17 cellular contexts compared by ENCODE assay signal in genomic region chr7:139974179-139974811, GRCh38.
DNase-seq lines count a peak whose midpoint lies in the region; ATAC-seq, FAIRE-seq and TF ChIP-seq lines count a peak whose summit lies in the region.
"Had no signal": no experiment of that assay in that cellular context is flagged by ENCODE, and none has a peak within 500 bp of the region (broad histone marks: within the 10 kb centered on the region; RNA-seq: fewer than 3 reads in every experiment).

No MANE protein-coding gene starts in this region.

- no peak overlapping the region for H4K5ac ChIP-seq in H1 (ENCODE audit: insufficient read length, low read depth, low read length)

- peak overlapping the region; percentile 24 for H2BK120ac ChIP-seq in H1 (replicated peaks; ENCODE audit: low read depth, low read length)

- H3K27ac ChIP-seq in HepG2 (ENCODE audit: extremely low read length, insufficient read depth, low read length) (no peak overlapping the region), right lobe of liver (no peak overlapping the region), H1 (ENCODE audit: low read depth, low read length) (no peak overlapping the region)
- H3K27ac ChIP-seq: 22Rv1, BLaER1, KMS-11 had no signal

- no peak overlapping the region for H3K4me3 ChIP-seq in HepG2 (replicated peaks in 1 of 3; ENCODE audit: insufficient read depth in 1 of 3, low read depth in 2 of 3, low read length in 3 of 3)
- no peak overlapping the region for H3K4me3 ChIP-seq in right lobe of liver
- no peak overlapping the region for H3K4me3 ChIP-seq in H1 (ENCODE audit: extremely low read depth in 1 of 4, insufficient read depth in 2 of 4, low read depth in 3 of 4, low read length in 4 of 4)
- H3K4me3 ChIP-seq: BLaER1 had no signal

- no peaks in the 10 kb centered on the region for H3K23me2 ChIP-seq in H1 (ENCODE audit: low read depth, low read length)

- H3K4me1 Mint-ChIP-seq in activated naive CD4-positive, alpha-beta T cell treated with anti-CD3 and anti-CD28 coated beads, Interleukin-2, amount 10 ng/mL, durations not matched to agents 7 days and 5 days: peaks cover 2% of the 10 kb centered on the region

- H4K8ac ChIP-seq in H1 (ENCODE audit: extremely low read depth, insufficient read depth, low read length): peak overlapping the region; percentile 22; the same call in 1 of the 2 replicates

- no peaks in the 10 kb centered on the region for H4K20me1 ChIP-seq in HepG2 (ENCODE audit: insufficient read depth, low read length)
- no peaks in the 10 kb centered on the region for H4K20me1 ChIP-seq in H1 (replicated peaks in 1 of 2; ENCODE audit: control insufficient read depth in 1 of 2, insufficient read depth in 2 of 2, low read length in 2 of 2)
- H4K20me1 ChIP-seq: BLaER1 had no signal

- H3K79me1 ChIP-seq in H1 (ENCODE audit: low read depth, low read length): no peaks in the 10 kb centered on the region

- H2BK5ac ChIP-seq in H1 (ENCODE audit: low read depth, low read length): no peak overlapping the region

- no peak for TF ChIP-seq CTCF in HepG2 (CRISPR knock-in tag; IDR thresholded peaks at IDR 0.05)
- no peak for TF ChIP-seq CTCF in right lobe of liver (IDR thresholded peaks at IDR 0.05)
- no peak for TF ChIP-seq CTCF in H1 (IDR thresholded peaks at IDR 0.05; ENCODE audit: control extremely low read depth in 1 of 3, insufficient read depth in 1 of 3, low read depth in 1 of 3, low read length in 3 of 3)

- H2AFZ ChIP-seq in HepG2 (ENCODE audit: low read length) (no peak overlapping the region), H1 (ENCODE audit: low read length) (no peak overlapping the region)

- no peak overlapping the region for H4K91ac ChIP-seq in H1 (replicated peaks; ENCODE audit: insufficient read length, low read length)

- no peaks in the 10 kb centered on the region for H3K4me1 ChIP-seq in HepG2 (ENCODE audit: insufficient read depth, low read length)
- no peaks in the 10 kb centered on the region for H3K4me1 ChIP-seq in right lobe of liver
- peaks cover 5 to 34% (median 18%) of the 10 kb centered on the region in 4 experiments for H3K4me1 ChIP-seq in H1 (replicated peaks in 1 of 4; ENCODE audit: control insufficient read depth in 3 of 4, insufficient read depth in 4 of 4, low read length in 3 of 4)
- H3K4me1 ChIP-seq: Caco-2 had no signal

- H2BK15ac ChIP-seq in H1 (ENCODE audit: low read length): no peak overlapping the region; the same call in 1 of the 2 replicates

- H2BK12ac ChIP-seq in H1 (ENCODE audit: low read depth, low read length): no peak overlapping the region

- no peak for FAIRE-seq in HepG2 (lab: Jason Lieb, UNC)
- FAIRE-seq in H1 (lab: Jason Lieb, UNC): no peak

- no peak overlapping the region for H3K14ac ChIP-seq in H1 (ENCODE audit: insufficient read length)

- DNase-seq in HepG2 (ENCODE audit: low spot score) (no peak), right lobe of liver (no peak), H1 (ENCODE audit: low read depth in 1 of 2, low spot score in 2 of 2) (no peak), mesenteric fat pad (ENCODE audit: low spot score) (peak; percentile 43), NCI-H226 (no peak)
- no peak for DNase-seq in activated naive CD4-positive, alpha-beta T cell treated with anti-CD3 and anti-CD28 coated beads, Interleukin-2, amount 10 ng/mL, durations not matched to agents 7 days and 5 days
- DNase-seq: AML-193; Caco-2; CD8-positive, alpha-beta memory T cell; DMS53; GF-D8; H7 had no signal

- no peaks in the 10 kb centered on the region for H3K36me3 Mint-ChIP-seq in activated naive CD4-positive, alpha-beta T cell treated with anti-CD3 and anti-CD28 coated beads, Interleukin-2, amount 10 ng/mL, durations not matched to agents 7 days and 5 days
- H3K36me3 Mint-ChIP-seq: IgD-negative memory B cell had no signal

- H3K27me3 Mint-ChIP-seq in activated naive CD4-positive, alpha-beta T cell treated with anti-CD3 and anti-CD28 coated beads, Interleukin-2, amount 10 ng/mL, durations not matched to agents 7 days and 5 days: peaks cover 26% of the 10 kb centered on the region
- H3K27me3 Mint-ChIP-seq: IgD-negative memory B cell had no signal

- in situ Hi-C loops in HepG2 (cut with HindIII; ENCODE audit: extremely low pct_ligation_motif_present, low pct_unique_long_range_greater_than_20kb): no loop called here

- no peak overlapping the region for H3K4me3 Mint-ChIP-seq in activated naive CD4-positive, alpha-beta T cell treated with anti-CD3 and anti-CD28 coated beads, Interleukin-2, amount 10 ng/mL, durations not matched to agents 7 days and 5 days
- H3K4me3 Mint-ChIP-seq: CD8-positive, alpha-beta memory T cell; IgD-negative memory B cell had no signal

- no peak overlapping the region; the same call in 1 of the 2 replicates for H3K18ac ChIP-seq in H1 (ENCODE audit: extremely low read depth, low read length)

- ATAC-seq in HepG2 (no peak), right lobe of liver (no peak), HG03095 (IDR thresholded peaks at IDR 0.05; ENCODE audit: unreplicated experiment) (no peak)

- no peak for TF ChIP-seq RAD21 in HepG2 (CRISPR knock-in tag; IDR thresholded peaks at IDR 0.05)
- TF ChIP-seq RAD21 in H1 (IDR thresholded peaks at IDR 0.05 in 1 of 2, conservative IDR thresholded peaks at IDR 0.05 in 1 of 2; ENCODE audit: low read depth in 2 of 2, low read length in 2 of 2): no peak

- H3K23ac ChIP-seq in H1 (ENCODE audit: insufficient read length): no peak overlapping the region

- peaks cover 0 to 12% of the 10 kb centered on the region in 2 experiments; a peak in 1 of 5 replicates for H3K27me3 ChIP-seq in HepG2 (ENCODE audit: control insufficient read depth in 1 of 2, insufficient read depth in 2 of 2, low read length in 2 of 2)
- H3K27me3 ChIP-seq in right lobe of liver: no peaks in the 10 kb centered on the region
- H3K27me3 ChIP-seq in H1 (replicated peaks in 1 of 4; ENCODE audit: control insufficient read depth in 3 of 4, extremely low read depth in 1 of 4, insufficient read depth in 3 of 4, low read length in 3 of 4): peaks cover 0 to 2% (median 0%) of the 10 kb centered on the region in 4 experiments; a peak in 1 of 7 replicates
- H3K27me3 ChIP-seq: BLaER1 had no signal

- H3K9me3 ChIP-seq in HepG2 (ENCODE audit: low read length): no peaks in the 10 kb centered on the region
- no peaks in the 10 kb centered on the region for H3K9me3 ChIP-seq in right lobe of liver
- no peaks in the 10 kb centered on the region for H3K9me3 ChIP-seq in H1 (ENCODE audit: insufficient read depth in 2 of 2, low read depth in 1 of 2, low read length in 1 of 2)
- H3K9me3 ChIP-seq: Caco-2 had no signal

- TF ChIP-seq POLR2A in HepG2 (IDR thresholded peaks at IDR 0.05; ENCODE audit: insufficient read depth in 1 of 2, low read depth in 2 of 2, low read length in 2 of 2) (no peak), right lobe of liver (IDR thresholded peaks at IDR 0.05) (no peak), H1 (IDR thresholded peaks at IDR 0.05; ENCODE audit: control extremely low read depth in 1 of 2, low read depth in 2 of 2, low read length in 2 of 2) (no peak)

- no peak overlapping the region for H3K4ac ChIP-seq in H1 (replicated peaks; ENCODE audit: insufficient read length, low read depth, low read length)

- intact Hi-C loops in HepG2 (cut with micrococcal nuclease; ENCODE audit: unreplicated experiment): no loop called here
- intact Hi-C loops in right lobe of liver (cut with DNase I): no loop called here

- H3K27ac Mint-ChIP-seq in activated naive CD4-positive, alpha-beta T cell treated with anti-CD3 and anti-CD28 coated beads, Interleukin-2, amount 10 ng/mL, durations not matched to agents 7 days and 5 days: no peak overlapping the region
- H3K27ac Mint-ChIP-seq: CD8-positive, alpha-beta memory T cell; IgD-negative memory B cell had no signal

- no peaks in the 10 kb centered on the region for H3K79me2 ChIP-seq in HepG2 (ENCODE audit: insufficient read depth, low read length)
- no peaks in the 10 kb centered on the region for H3K79me2 ChIP-seq in H1 (ENCODE audit: control insufficient read depth in 1 of 2, insufficient read depth in 2 of 2, low read length in 2 of 2)

- no peaks in the 10 kb centered on the region for H3K36me3 ChIP-seq in HepG2 (replicated peaks in 1 of 2; ENCODE audit: control insufficient read depth in 1 of 2, insufficient read depth in 2 of 2, low read length in 2 of 2)
- no peaks in the 10 kb centered on the region for H3K36me3 ChIP-seq in right lobe of liver
- no peaks in the 10 kb centered on the region for H3K36me3 ChIP-seq in H1 (ENCODE audit: control insufficient read depth in 2 of 4, insufficient read depth in 4 of 4, low read length in 3 of 4)
- H3K36me3 ChIP-seq: BLaER1 had no signal

- BruUV-seq in HepG2 (replicated peaks; lab: Mats Ljungman, UMichigan): no TSS peak

- H3K9ac ChIP-seq in HepG2 (ENCODE audit: insufficient read depth, low read depth, low read length): no peak overlapping the region
- H3K9ac ChIP-seq in H1 (replicated peaks in 1 of 4; ENCODE audit: extremely low read depth in 1 of 4, low read depth in 3 of 4, low read length in 3 of 4): no peak overlapping the region
- H3K9ac ChIP-seq: BLaER1, KMS-11 had no signal

- 70% methylated on average over 12 of the region's 13 CpGs for WGBS in HepG2 (ENCODE audit: low lambda C conversion rate)
- WGBS in right lobe of liver (ENCODE audit: insufficient coverage, low coverage, low lambda C conversion rate, missing lambda C conversion rate): 84% methylated on average over 12 of the region's 13 CpGs
- 92% methylated on average over 13 of the region's 13 CpGs; no CpG with 5 or more reads in 1 of the 2 experiments for WGBS in H1 (ENCODE audit: extremely low coverage in 1 of 2, insufficient coverage in 1 of 2, insufficient read length in 1 of 2, insufficient replicate concordance in 2 of 2, low coverage in 1 of 2, low lambda C conversion rate in 2 of 2, missing lambda C conversion rate in 1 of 2), 2 experiments

- H3K9me3 Mint-ChIP-seq in activated naive CD4-positive, alpha-beta T cell treated with anti-CD3 and anti-CD28 coated beads, Interleukin-2, amount 10 ng/mL, durations not matched to agents 7 days and 5 days: peaks cover 3% of the 10 kb centered on the region
- H3K9me3 Mint-ChIP-seq: CD8-positive, alpha-beta memory T cell had no signal

- H2AK5ac ChIP-seq in H1 (ENCODE audit: low read depth, low read length): no peak overlapping the region

- no peak overlapping the region for H3K56ac ChIP-seq in H1 (replicated peaks; ENCODE audit: insufficient read length, low read depth, low read length)

- CTCF ChIA-PET in HepG2 (lab: Yijun Ruan, JAX; ENCODE audit: low intra/inter-chr PET ratio, low total read pairs) (no interaction called here), H1 (lab: Charles Lee; ENCODE audit: partially characterized antibody) (interaction anchor here (0.6 to 2.1 kb wide), 8 partner anchors 11 to 524 kb away, joined by 3 to 8 read pairs (median 5); no protein-coding TSS in a partner anchor)
- CTCF ChIA-PET in activated naive CD4-positive, alpha-beta T cell treated with anti-CD3 and anti-CD28 coated beads, Interleukin-2, amount 10 ng/mL, durations not matched to agents 7 days and 5 days (lab: Charles Lee): interaction anchor here (0.6 kb wide), 1 partner anchor 378 kb away, joined by 3 read pairs; no protein-coding TSS in a partner anchor

- no peak overlapping the region for H2BK20ac ChIP-seq in H1 (ENCODE audit: low read length)

- TF ChIP-seq EP300 in HepG2 (IDR thresholded peaks at IDR 0.05; ENCODE audit: low read depth in 2 of 2, low read length in 2 of 2) (no peak), HepG2 (CRISPR knock-in tag; IDR thresholded peaks at IDR 0.05; ENCODE audit: borderline replicate concordance) (no peak), H1 (IDR thresholded peaks at IDR 0.05; ENCODE audit: borderline replicate concordance in 1 of 2, low read depth in 2 of 2, low read length in 2 of 2) (no peak)

- POLR2A ChIA-PET in HepG2 (lab: Yijun Ruan, JAX): no interaction called here
- POLR2A ChIA-PET in H1 (lab: Charles Lee; ENCODE audit: partially characterized antibody): interaction anchor here (0.8 kb wide), 1 partner anchor 32 kb away, joined by 3 read pairs; no protein-coding TSS in a partner anchor

- H3K4me2 ChIP-seq in HepG2 (ENCODE audit: low read depth, low read length): no peak overlapping the region
- no peak overlapping the region for H3K4me2 ChIP-seq in H1 (ENCODE audit: insufficient read depth in 1 of 2, low read depth in 2 of 2, low read length in 2 of 2)
- H3K4me2 ChIP-seq: BLaER1, KMS-11 had no signal

Comparison
In these comparisons a context has a peak if more than half of its experiments do, and no peak if none do; other contexts are left out.
1. Of the 41 proteins assayed by ChIP-seq in both HepG2 and H1: peak only in HepG2: none; only in H1: KDM1A; in both: none; in neither: 40.